11 cellular contexts compared by ENCODE assay signal in genomic region chr10:4130685-4131084, GRCh38.
A peak's percentile ranks its signal among the peaks of the same experiment; 100 is the strongest.
DNase-seq lines count a peak whose midpoint lies in the region; ATAC-seq and TF ChIP-seq lines count a peak whose summit lies in the region.
"Had no signal": no experiment of that assay in that cellular context is flagged by ENCODE, and none has a peak within 500 bp of the region (broad histone marks: within the 10 kb centered on the region; RNA-seq: fewer than 3 reads in every experiment).

No MANE protein-coding gene starts in this region.

- peaks cover 0 to 2% (median 0%) of the 10 kb centered on the region in 3 donors for H3K27me3 Mint-ChIP-seq in CD14-positive monocyte (ENCODE audit: low read depth in 3 of 3)
- no peaks in the 10 kb centered on the region for H3K27me3 Mint-ChIP-seq in central memory CD8-positive, alpha-beta T cell
- H3K27me3 Mint-ChIP-seq in neural progenitor cell (ENCODE audit: insufficient read depth, low read depth): peaks cover 2% of the 10 kb centered on the region

- H2AFZ ChIP-seq in neural progenitor cell (replicated peaks): peak overlapping the region; percentile 77

- no peaks in the 10 kb centered on the region for H3K27me3 ChIP-seq in neural progenitor cell
- H3K27me3 ChIP-seq: pancreas had no signal

- H3K4me2 ChIP-seq in neural progenitor cell: no peak overlapping the region

- H3K36me3 Mint-ChIP-seq in CD14-positive monocyte (peaks cover 0 to 6% of the 10 kb centered on the region in 2 donors), neural progenitor cell (no peaks in the 10 kb centered on the region)
- H3K36me3 Mint-ChIP-seq in central memory CD8-positive, alpha-beta T cell (ENCODE audit: insufficient read depth): no peaks in the 10 kb centered on the region

- H3F3A ChIP-seq in neural progenitor cell (ENCODE audit: low read depth): no peaks in the 10 kb centered on the region

- no peak overlapping the region for H3K27ac ChIP-seq in neural progenitor cell

- H3K79me2 ChIP-seq in neural progenitor cell (ENCODE audit: low read depth): no peaks in the 10 kb centered on the region

- H3K4me1 Mint-ChIP-seq in CD14-positive monocyte (peaks cover 9% of the 10 kb centered on the region), neural progenitor cell (peaks cover 6% of the 10 kb centered on the region)
- peaks cover 24% of the 10 kb centered on the region for H3K4me1 Mint-ChIP-seq in central memory CD8-positive, alpha-beta T cell

- TF ChIP-seq CTCF in CD14-positive monocyte (IDR thresholded peaks at IDR 0.05) (no peak), neural progenitor cell (IDR thresholded peaks at IDR 0.05) (no peak)

- no peak overlapping the region for H3K9ac ChIP-seq in neural progenitor cell

- no peaks in the 10 kb centered on the region for H3K36me3 ChIP-seq in neural progenitor cell
- H3K36me3 ChIP-seq: pancreas had no signal

- peak; percentile 44 for ATAC-seq in central memory CD8-positive, alpha-beta T cell (replicated peaks; ENCODE audit: extremely low read depth, poor library complexity, severe bottlenecking)
- no peak for ATAC-seq in esophagus mucosa

- H3K4me3 ChIP-seq in neural progenitor cell: no peak overlapping the region
- H3K4me3 ChIP-seq: pancreas had no signal

- peaks cover 11% of the 10 kb centered on the region for H3K4me1 ChIP-seq in neural progenitor cell
- H3K4me1 ChIP-seq: Caco-2 had no signal

- no peaks in the 10 kb centered on the region for H3K9me3 ChIP-seq in neural progenitor cell (ENCODE audit: low read depth)
- H3K9me3 ChIP-seq: pancreas had no signal

- H4K20me1 ChIP-seq in neural progenitor cell (ENCODE audit: low read depth): no peaks in the 10 kb centered on the region

- H3K27ac Mint-ChIP-seq in CD14-positive monocyte: no peak overlapping the region
- H3K27ac Mint-ChIP-seq in central memory CD8-positive, alpha-beta T cell (ENCODE audit: low read depth): no peak overlapping the region
- H3K27ac Mint-ChIP-seq in neural progenitor cell: no peak overlapping the region

- intact Hi-C loops in CD14-positive monocyte (cut with micrococcal nuclease): loop anchor here (5.0 to 10.0 kb wide), 2 partner anchors 204 to 348 kb away; no protein-coding TSS in a partner anchor

- H3K9me3 Mint-ChIP-seq in CD14-positive monocyte (peaks cover 2 to 17% (median 11%) of the 10 kb centered on the region in 7 donors), neural progenitor cell (peaks cover 8% of the 10 kb centered on the region)
- peaks cover 4% of the 10 kb centered on the region for H3K9me3 Mint-ChIP-seq in central memory CD8-positive, alpha-beta T cell

- no peak overlapping the region for H3K4me3 Mint-ChIP-seq in CD14-positive monocyte
- H3K4me3 Mint-ChIP-seq in central memory CD8-positive, alpha-beta T cell: no peak overlapping the region
- no peak overlapping the region for H3K4me3 Mint-ChIP-seq in neural progenitor cell

- DNase-seq in CD14-positive monocyte (ENCODE audit: low spot score) (peak; percentile 54), MV-4-11 (lab: John Stamatoyannopoulos, UW) (peak; percentile 70), neural progenitor cell (ENCODE audit: low spot score) (no peak), NCI-H2029 (lab: John Stamatoyannopoulos, UW) (no peak), NCI-H2196 (lab: John Stamatoyannopoulos, UW; ENCODE audit: unreplicated experiment) (no peak), NCI-H2171 treated with DMSO at 0.1 percent for 48 hours (lab: John Stamatoyannopoulos, UW) (no peak)
- DNase-seq in central memory CD8-positive, alpha-beta T cell (ENCODE audit: low spot score in 2 of 2): no peak
- DNase-seq: Caco-2, NCI-H1436, pancreas had no signal

Comparison
In these comparisons a context has a peak if more than half of its experiments do, and no peak if none do; other contexts are left out.
1. DNase-seq: peak in CD14-positive monocyte (single experiment) and MV-4-11 (single experiment); none in central memory CD8-positive, alpha-beta T cell (0 of 2), neural progenitor cell (single experiment), NCI-H2029 (single experiment), NCI-H2196 (single experiment) and NCI-H2171 treated with DMSO at 0.1 percent for 48 hours (single experiment).